8 cellular contexts compared by ENCODE assay signal in the genomic region with DNA sequence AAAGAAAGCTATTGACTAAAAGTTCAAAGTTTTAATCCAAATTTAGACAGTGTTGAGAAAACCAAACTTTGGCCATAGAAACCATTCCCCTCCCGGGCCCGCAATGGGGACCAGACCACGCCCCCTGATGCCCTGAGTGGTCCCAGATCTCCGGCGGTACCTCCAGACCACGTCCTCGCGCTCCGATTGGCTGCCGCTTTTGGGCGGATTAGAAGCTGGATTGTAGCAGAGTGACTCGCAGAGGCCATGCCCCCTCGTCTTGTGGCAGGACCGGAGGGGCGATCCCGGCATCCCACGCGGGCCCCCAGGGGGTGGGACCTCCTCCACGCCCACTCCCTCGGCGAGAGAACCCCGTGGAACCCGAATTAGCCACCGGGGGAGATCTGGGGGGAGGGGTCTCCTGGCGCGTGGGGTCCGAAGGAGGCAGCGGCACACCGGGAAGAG. TPM values are rescaled to one million over a fixed set of nuclear protein-coding genes. Genes with fewer than 3 reads are reported as not detected.
DNase-seq lines count a peak whose midpoint lies in the region; ATAC-seq and TF ChIP-seq lines count a peak whose summit lies in the region.

No MANE protein-coding gene starts in this region.

- H3K9me3 ChIP-seq in PC-9 (ENCODE audit: insufficient read depth, low read depth) (no peaks in the 10 kb centered on the region), neural cell (ENCODE audit: low read length) (no peaks in the 10 kb centered on the region)

- no peaks in the 10 kb centered on the region for H3K4me1 ChIP-seq in PC-9 (replicated peaks; ENCODE audit: insufficient read depth)

- POLR2A ChIA-PET in PC-9 (lab: Charles Lee; ENCODE audit: unreplicated experiment), result interaction anchor here (0.5 to 0.7 kb wide), 4 partner anchors 26 to 388 kb away, joined by 3 to 10 read pairs (median 4); partner anchors contain the start of gene BCAT2

- H3K4me3 Mint-ChIP-seq in activated T-helper 2 cell treated with anti-CD3 and anti-CD28 coated beads, Interferon-gamma antibody, Interleukin-2, Interleukin-4, amounts not matched to agents 10 μg/mL and 5 μg/mL and 100 μg/mL, durations not matched to agents 14 hours and 24 hours and 36 hours (ENCODE audit: low read depth), result peak overlapping the region; percentile 83
- peak overlapping the region; percentile 85 for H3K4me3 Mint-ChIP-seq in stimulated activated naive CD8-positive, alpha-beta T cell treated with anti-CD3 and anti-CD28 coated beads, Interleukin-15, Interleukin-2, amounts not matched to agents 100 ng/mL and 50 ng/mL, for 24 hours

- no peaks in the 10 kb centered on the region for H3K36me3 ChIP-seq in PC-9 (ENCODE audit: low read depth)
- no peaks in the 10 kb centered on the region for H3K36me3 ChIP-seq in neural cell (ENCODE audit: insufficient read depth, low read length)

- H3K27ac ChIP-seq in PC-9 (no peak overlapping the region), neural cell (ENCODE audit: low read length) (no peak overlapping the region)

- TF ChIP-seq CTCF in PC-9 (conservative IDR thresholded peaks at IDR 0.05), result no peak
- no peak for TF ChIP-seq CTCF in fibroblast of the aortic adventitia (IDR thresholded peaks at IDR 0.05; ENCODE audit: insufficient read depth, low read length)
- TF ChIP-seq CTCF in neural cell (IDR thresholded peaks at IDR 0.05; ENCODE audit: poor library complexity, severe bottlenecking), result no peak

- TF ChIP-seq RAD21 in neural cell (conservative IDR thresholded peaks at IDR 0.05), result no peak

- peak; percentile 53 for ATAC-seq in HG03378 (IDR thresholded peaks at IDR 0.05; ENCODE audit: unreplicated experiment)
- no peak for ATAC-seq in HG02642 (IDR thresholded peaks at IDR 0.05; ENCODE audit: poor library complexity, unreplicated experiment)

- H2AFZ ChIP-seq in PC-9 (peak overlapping the region; percentile 83), neural cell (ENCODE audit: low read depth, low read length) (peak overlapping the region; percentile 43)

- H3K4me3 ChIP-seq in PC-9 (peak overlapping the region; percentile 67), fibroblast of the aortic adventitia (ENCODE audit: low read depth, low read length) (no peak overlapping the region), neural cell (ENCODE audit: low read length) (peak overlapping the region; percentile 54)

- H3K79me2 ChIP-seq in PC-9 (ENCODE audit: low read depth), result no peaks in the 10 kb centered on the region
- no peaks in the 10 kb centered on the region for H3K79me2 ChIP-seq in neural cell (replicated peaks; ENCODE audit: insufficient read depth, low read length)

- H3K36me3 Mint-ChIP-seq in activated T-helper 2 cell treated with anti-CD3 and anti-CD28 coated beads, Interferon-gamma antibody, Interleukin-2, Interleukin-4, amounts not matched to agents 10 μg/mL and 5 μg/mL and 100 μg/mL, durations not matched to agents 14 hours and 24 hours and 36 hours (ENCODE audit: low read depth), result no peaks in the 10 kb centered on the region
- no peaks in the 10 kb centered on the region for H3K36me3 Mint-ChIP-seq in stimulated activated naive CD8-positive, alpha-beta T cell treated with anti-CD3 and anti-CD28 coated beads, Interleukin-15, Interleukin-2, amounts not matched to agents 100 ng/mL and 50 ng/mL, for 24 hours (ENCODE audit: low read depth)

- intact Hi-C loops in PC-9 (cut with micrococcal nuclease; ENCODE audit: unreplicated experiment), result loop anchor here (2.0 to 5.0 kb wide), 2 partner anchors 35 to 126 kb away; partner anchors contain the start of gene PPP1R15A
- intact Hi-C loops in activated T-helper 2 cell treated with anti-CD3 and anti-CD28 coated beads, Interferon-gamma antibody, Interleukin-2, Interleukin-4, amounts not matched to agents 10 μg/mL and 5 μg/mL and 100 μg/mL, durations not matched to agents 14 hours and 24 hours and 36 hours (cut with micrococcal nuclease), result no loop called here

- H3K9me2 ChIP-seq in PC-9 (ENCODE audit: insufficient read depth), result no peaks in the 10 kb centered on the region
- H3K9me2 ChIP-seq in neural cell (ENCODE audit: insufficient read depth, low read length), result no peaks in the 10 kb centered on the region

- H3K4me1 Mint-ChIP-seq in activated T-helper 2 cell treated with anti-CD3 and anti-CD28 coated beads, Interferon-gamma antibody, Interleukin-2, Interleukin-4, amounts not matched to agents 10 μg/mL and 5 μg/mL and 100 μg/mL, durations not matched to agents 14 hours and 24 hours and 36 hours (ENCODE audit: low read depth), result peaks cover 15% of the 10 kb centered on the region
- H3K4me1 Mint-ChIP-seq in stimulated activated naive CD8-positive, alpha-beta T cell treated with anti-CD3 and anti-CD28 coated beads, Interleukin-15, Interleukin-2, amounts not matched to agents 100 ng/mL and 50 ng/mL, for 24 hours (ENCODE audit: low read depth), result peaks cover 20% of the 10 kb centered on the region

- H3K4me2 ChIP-seq in PC-9, result peak overlapping the region; percentile 85
- H3K4me2 ChIP-seq in neural cell (ENCODE audit: low read length), result no peak overlapping the region

- peaks cover 2% of the 10 kb centered on the region for H3K27me3 Mint-ChIP-seq in activated T-helper 2 cell treated with anti-CD3 and anti-CD28 coated beads, Interferon-gamma antibody, Interleukin-2, Interleukin-4, amounts not matched to agents 10 μg/mL and 5 μg/mL and 100 μg/mL, durations not matched to agents 14 hours and 24 hours and 36 hours (ENCODE audit: low read depth)
- no peaks in the 10 kb centered on the region for H3K27me3 Mint-ChIP-seq in stimulated activated naive CD8-positive, alpha-beta T cell treated with anti-CD3 and anti-CD28 coated beads, Interleukin-15, Interleukin-2, amounts not matched to agents 100 ng/mL and 50 ng/mL, for 24 hours

- DNase-seq in ELF-1 (ENCODE audit: low read depth, low spot score), result peak; percentile 94
- DNase-seq in PC-9, result peak; percentile 77 to 87
- DNase-seq in activated T-helper 2 cell treated with anti-CD3 and anti-CD28 coated beads, Interferon-gamma antibody, Interleukin-2, Interleukin-4, amounts not matched to agents 10 μg/mL and 5 μg/mL and 100 μg/mL, durations not matched to agents 14 hours and 24 hours and 36 hours (ENCODE audit: low spot score), result peak; percentile 68
- DNase-seq in fibroblast of the aortic adventitia (ENCODE audit: low read depth), result peak; percentile 71

- peak overlapping the region; percentile 24 for H3K27ac Mint-ChIP-seq in activated T-helper 2 cell treated with anti-CD3 and anti-CD28 coated beads, Interferon-gamma antibody, Interleukin-2, Interleukin-4, amounts not matched to agents 10 μg/mL and 5 μg/mL and 100 μg/mL, durations not matched to agents 14 hours and 24 hours and 36 hours
- H3K27ac Mint-ChIP-seq in stimulated activated naive CD8-positive, alpha-beta T cell treated with anti-CD3 and anti-CD28 coated beads, Interleukin-15, Interleukin-2, amounts not matched to agents 100 ng/mL and 50 ng/mL, for 24 hours, result peak overlapping the region; percentile 83

- BruUV-seq in PC-9 (replicated peaks; lab: Mats Ljungman, UMichigan), result TSS peak; percentile 32

- no peaks in the 10 kb centered on the region for H3K9me3 Mint-ChIP-seq in activated T-helper 2 cell treated with anti-CD3 and anti-CD28 coated beads, Interferon-gamma antibody, Interleukin-2, Interleukin-4, amounts not matched to agents 10 μg/mL and 5 μg/mL and 100 μg/mL, durations not matched to agents 14 hours and 24 hours and 36 hours
- no peaks in the 10 kb centered on the region for H3K9me3 Mint-ChIP-seq in stimulated activated naive CD8-positive, alpha-beta T cell treated with anti-CD3 and anti-CD28 coated beads, Interleukin-15, Interleukin-2, amounts not matched to agents 100 ng/mL and 50 ng/mL, for 24 hours

- no peak for TF ChIP-seq EP300 in neural cell (conservative IDR thresholded peaks at IDR 0.05; ENCODE audit: poor library complexity, severe bottlenecking)

- peaks cover 12% of the 10 kb centered on the region for H3F3A ChIP-seq in PC-9 (ENCODE audit: insufficient read depth, low read depth)
- H3F3A ChIP-seq in neural cell (ENCODE audit: insufficient read depth, low read length, poor library complexity, severe bottlenecking), result no peaks in the 10 kb centered on the region

- H3K27me3 ChIP-seq in PC-9 (ENCODE audit: insufficient read depth, low read depth) (no peaks in the 10 kb centered on the region), neural cell (ENCODE audit: insufficient read depth, low read depth, low read length) (no peaks in the 10 kb centered on the region)

- H4K20me1 ChIP-seq in PC-9 (ENCODE audit: insufficient read depth) (no peaks in the 10 kb centered on the region), neural cell (ENCODE audit: insufficient read depth) (no peaks in the 10 kb centered on the region)

- H3K9ac ChIP-seq in neural cell (ENCODE audit: low read length), result no peak overlapping the region

- CTCF ChIA-PET in PC-9 (lab: Charles Lee), result interaction anchor here (0.6 kb wide), 1 partner anchor 44 kb away, joined by 6 read pairs; no protein-coding TSS in a partner anchor

RNA-seq across cellular contexts. Expression of gene HSD17B14, which starts 0.8 kb away (rescaled TPM):
- 20.7 and 33.6 TPM in 2 replicates for total RNA-seq in PC-9 (2021)
- total RNA-seq in activated T-helper 2 cell treated with anti-CD3 and anti-CD28 coated beads, Interferon-gamma antibody, Interleukin-2, Interleukin-4, amounts not matched to agents 10 μg/mL and 5 μg/mL and 100 μg/mL, durations not matched to agents 14 hours and 24 hours and 36 hours, result 0.57 and 0.89 TPM in 2 replicates
- 3.6 and 25.5 TPM in 2 replicates for total RNA-seq in fibroblast of the aortic adventitia (ENCODE audit: low replicate concordance)
- polyA plus RNA-seq in neural cell, result 0.40 and 0.44 TPM in 2 replicates
- not detected in 2 replicates for polyA minus RNA-seq in neural cell

RNA-seq across cellular contexts. Expression of gene BCAT2, which starts 26.3 kb away (rescaled TPM):
- total RNA-seq in PC-9 (2021), result 69.7 and 70.5 TPM in 2 replicates
- total RNA-seq in activated T-helper 2 cell treated with anti-CD3 and anti-CD28 coated beads, Interferon-gamma antibody, Interleukin-2, Interleukin-4, amounts not matched to agents 10 μg/mL and 5 μg/mL and 100 μg/mL, durations not matched to agents 14 hours and 24 hours and 36 hours, result 87.9 and 88.9 TPM in 2 replicates
- 9.6 and 30.4 TPM in 2 replicates for total RNA-seq in fibroblast of the aortic adventitia (ENCODE audit: low replicate concordance)
- polyA plus RNA-seq in neural cell, result 19.5 and 28.5 TPM in 2 replicates
- 15.5 and 15.6 TPM in 2 replicates for polyA minus RNA-seq in neural cell

RNA-seq across cellular contexts. Expression of gene PLEKHA4, which starts 31.3 kb away (rescaled TPM):
- total RNA-seq in PC-9 (2021) (0.79 and 1.8 TPM in 2 replicates), fibroblast of the aortic adventitia (ENCODE audit: low replicate concordance) (28.9 and 44.0 TPM in 2 replicates)
- 1.6 and 2.2 TPM in 2 replicates for total RNA-seq in activated T-helper 2 cell treated with anti-CD3 and anti-CD28 coated beads, Interferon-gamma antibody, Interleukin-2, Interleukin-4, amounts not matched to agents 10 μg/mL and 5 μg/mL and 100 μg/mL, durations not matched to agents 14 hours and 24 hours and 36 hours
- polyA plus RNA-seq in neural cell, result not detected in 2 replicates
- polyA minus RNA-seq in neural cell, result not detected in 2 replicates

RNA-seq across cellular contexts. Expression of gene PPP1R15A, which starts 35.1 kb away (rescaled TPM):
- total RNA-seq in PC-9 (2021) (49.5 and 53.6 TPM in 2 replicates), fibroblast of the aortic adventitia (ENCODE audit: low replicate concordance) (45.8 and 53.6 TPM in 2 replicates)
- 30.8 and 31.8 TPM in 2 replicates for total RNA-seq in activated T-helper 2 cell treated with anti-CD3 and anti-CD28 coated beads, Interferon-gamma antibody, Interleukin-2, Interleukin-4, amounts not matched to agents 10 μg/mL and 5 μg/mL and 100 μg/mL, durations not matched to agents 14 hours and 24 hours and 36 hours
- polyA plus RNA-seq in neural cell, result 73.3 and 73.6 TPM in 2 replicates
- polyA minus RNA-seq in neural cell, result 70.4 and 85.9 TPM in 2 replicates
